ENCODE assay signal across 1 cellular context in the genomic region with DNA sequence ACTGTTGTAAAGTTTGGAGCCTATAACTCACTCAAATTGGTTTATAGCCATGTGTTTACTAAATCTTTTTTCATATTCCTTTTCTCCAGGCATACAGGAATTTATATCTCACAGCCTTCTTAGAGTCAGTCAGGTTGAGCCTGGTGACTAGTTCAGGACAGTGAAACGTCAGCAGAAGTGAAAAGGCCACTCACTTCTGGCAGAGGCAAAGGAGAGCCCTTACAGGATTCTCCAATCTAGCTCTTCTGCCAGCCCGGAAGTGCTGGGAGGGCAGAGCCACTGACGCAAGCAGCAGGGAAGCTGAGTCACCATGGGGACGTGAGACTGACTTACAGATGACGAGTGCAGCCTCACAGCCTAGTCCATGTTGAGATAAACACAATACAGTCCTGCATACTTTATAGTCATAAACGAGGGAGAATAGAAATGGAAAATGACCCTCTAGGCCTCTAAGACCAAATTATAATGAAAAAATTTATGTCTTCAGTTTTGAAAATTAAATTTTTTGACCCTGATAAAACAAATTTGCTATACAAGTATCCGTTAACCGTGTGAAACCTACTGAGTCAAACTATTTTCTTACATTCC.
TF ChIP-seq lines count a peak whose summit lies in the region.

No MANE protein-coding gene starts in this region.

TF ChIP-seq in SK-N-SH treated with all-trans-retinoic acid at 6 μM for 48 hours, 23 proteins besides CTCF, POLR2A, EP300 and RAD21 (continued from another document):
- TF ChIP-seq ISL1 (CRISPR knock-in tag; IDR thresholded peaks at IDR 0.05), result no peak
TF ChIP-seq in SK-N-SH treated with all-trans-retinoic acid at 6 μM for 48 hours: peak in this region for 3.
